ENCODE assay signal across 8 cellular contexts in genomic region chr1:20732588-20733360, GRCh38. TPM values are rescaled to one million over a fixed set of nuclear protein-coding genes. Genes with fewer than 3 reads are reported as not detected.
DNase-seq lines count a peak whose midpoint lies in the region; ATAC-seq and TF ChIP-seq lines count a peak whose summit lies in the region.

Gene SH2D5 (minus strand): TSS chr1:20732703. CDS start chr1:20728044, 4,659 bp downstream.

- H3K14ac ChIP-seq in neuronal stem cell (ENCODE audit: low read length), result peak within 1 kb of the TSS; percentile 9

- H2BK15ac ChIP-seq in neuronal stem cell (ENCODE audit: low read length), result peak within 1 kb of the TSS; percentile 54

- peak; percentile 66 to 89 (median 70) for DNase-seq in CD4-positive, CD25-positive, alpha-beta regulatory T cell
- DNase-seq in RWPE2 (ENCODE audit: low spot score) (peak; percentile 96), foreskin melanocyte (peak; percentile 67), neuronal stem cell (ENCODE audit: low spot score) (peak; percentile 58)
- DNase-seq in activated gamma-delta T cell treated with anti-CD3 and anti-CD28 coated beads, Interleukin-2, amount 50 U/mL, for 16 hours (ENCODE audit: low read depth), result peak; percentile 53

- peaks cover 31% of the 10 kb centered on the region for H3K27me3 Mint-ChIP-seq in CD4-positive, CD25-positive, alpha-beta regulatory T cell

- no peaks in the 10 kb centered on the region for H3K9me3 ChIP-seq in CD4-positive, CD25-positive, alpha-beta regulatory T cell (ENCODE audit: control insufficient read depth in 2 of 2, low read length in 2 of 2)
- H3K9me3 ChIP-seq in HUES6 (ENCODE audit: control insufficient read depth, insufficient read depth, low read depth, low read length) (no peaks in the 10 kb centered on the region), RWPE2 (ENCODE audit: severe bottlenecking) (no peaks in the 10 kb centered on the region), neuronal stem cell (replicated peaks in 1 of 2; ENCODE audit: control insufficient read depth in 2 of 2, insufficient read depth in 1 of 2, low read depth in 1 of 2, low read length in 2 of 2) (no peaks in the 10 kb centered on the region), stomach smooth muscle (ENCODE audit: control insufficient read depth in 2 of 2, low read length in 2 of 2) (no peaks in the 10 kb centered on the region)

- H3K4me1 ChIP-seq in CD4-positive, CD25-positive, alpha-beta regulatory T cell (ENCODE audit: control insufficient read depth, insufficient read depth, low read length, poor library complexity, severe bottlenecking), result peaks cover 33% of the 10 kb centered on the region
- peaks cover 30% of the 10 kb centered on the region for H3K4me1 ChIP-seq in HUES6 (ENCODE audit: control insufficient read depth, insufficient read depth, low read length)
- H3K4me1 ChIP-seq in RWPE2 (ENCODE audit: insufficient read depth, poor library complexity, severe bottlenecking), result peaks cover 18% of the 10 kb centered on the region
- H3K4me1 ChIP-seq in neuronal stem cell (ENCODE audit: control insufficient read depth in 2 of 2, insufficient read depth in 1 of 2, low read depth in 1 of 2, low read length in 2 of 2), result peaks cover 18 to 20% of the 10 kb centered on the region in 2 donors
- peaks cover 29% of the 10 kb centered on the region for H3K4me1 ChIP-seq in stomach smooth muscle (ENCODE audit: control insufficient read depth, insufficient read depth, low read length)

- H3K36me3 Mint-ChIP-seq in CD4-positive, CD25-positive, alpha-beta regulatory T cell, result peaks cover 9% of the 10 kb centered on the region

- peak within 1 kb of the TSS; percentile 67 for H3K4me3 ChIP-seq in CD4-positive, CD25-positive, alpha-beta regulatory T cell (ENCODE audit: low read depth, low read length)
- H3K4me3 ChIP-seq in HUES6 (ENCODE audit: low read depth, low read length) (peak within 1 kb of the TSS; percentile 62), RWPE2 (ENCODE audit: severe bottlenecking) (peak within 1 kb of the TSS; percentile 62), neuronal stem cell (ENCODE audit: low read length in 2 of 2) (peak within 1 kb of the TSS; percentile 53 to 86), stomach smooth muscle (ENCODE audit: low read length in 2 of 2) (peak within 1 kb of the TSS; percentile 84 to 93)

- peak within 1 kb of the TSS; percentile 89 for H2BK12ac ChIP-seq in neuronal stem cell (ENCODE audit: low read length)

- peak within 1 kb of the TSS; percentile 8 for H3K23ac ChIP-seq in neuronal stem cell (ENCODE audit: low read depth, low read length, poor library complexity)

- TF ChIP-seq CTCF in RWPE2 (IDR thresholded peaks at IDR 0.05; ENCODE audit: poor library complexity, severe bottlenecking), result peak; percentile 59

- H3K9me3 Mint-ChIP-seq in CD4-positive, CD25-positive, alpha-beta regulatory T cell, result peaks cover 0 to 2% (median 0%) of the 10 kb centered on the region in 7 donors

- H3K9ac ChIP-seq in HUES6 (ENCODE audit: low read length) (peak within 1 kb of the TSS; percentile 12), neuronal stem cell (ENCODE audit: low read depth, low read length, poor library complexity) (peak within 1 kb of the TSS; percentile 92), stomach smooth muscle (ENCODE audit: low read length in 2 of 2) (peak within 1 kb of the TSS; percentile 60 to 65)

- H2AK5ac ChIP-seq in neuronal stem cell (ENCODE audit: low read depth, low read length), result peak within 1 kb of the TSS; percentile 54

- H3K27ac ChIP-seq in CD4-positive, CD25-positive, alpha-beta regulatory T cell (ENCODE audit: insufficient read depth, low read length, poor library complexity, severe bottlenecking), result no peak within 1 kb of the TSS
- no peak within 1 kb of the TSS for H3K27ac ChIP-seq in HUES6 (ENCODE audit: low read depth, low read length)
- peak within 1 kb of the TSS; percentile 95 for H3K27ac ChIP-seq in RWPE2 (ENCODE audit: poor library complexity, severe bottlenecking)
- no peak within 1 kb of the TSS for H3K27ac ChIP-seq in neuronal stem cell (replicated peaks; ENCODE audit: low read length)
- no peak within 1 kb of the TSS for H3K27ac ChIP-seq in stomach smooth muscle (ENCODE audit: low read length)

- H2BK5ac ChIP-seq in neuronal stem cell (ENCODE audit: low read length), result peak within 1 kb of the TSS; percentile 67

- peak within 1 kb of the TSS; percentile 97 for H3K4me2 ChIP-seq in neuronal stem cell (ENCODE audit: insufficient read depth, low read length, poor library complexity, severe bottlenecking)

- peak within 1 kb of the TSS; percentile 86 for H3K18ac ChIP-seq in neuronal stem cell (ENCODE audit: low read length)

- H4K91ac ChIP-seq in neuronal stem cell (ENCODE audit: low read depth, low read length, poor library complexity), result peak within 1 kb of the TSS; percentile 77

- WGBS in neuronal stem cell (ENCODE audit: extremely low coverage in 2 of 2, insufficient read length in 2 of 2, insufficient replicate concordance in 1 of 2), 2 donors, result no CpG with 5 or more reads among the region's 38 CpGs

- peak within 1 kb of the TSS; percentile 75 for H4K8ac ChIP-seq in neuronal stem cell (ENCODE audit: low read depth, low read length)

- H3K79me1 ChIP-seq in neuronal stem cell (ENCODE audit: low read depth, low read length), result peaks cover 2% of the 10 kb centered on the region

- H3K4me3 Mint-ChIP-seq in CD4-positive, CD25-positive, alpha-beta regulatory T cell, result peak within 1 kb of the TSS; percentile 86 to 90 (median 88)

- peak; percentile 81 to 84 for ATAC-seq in CD4-positive, CD25-positive, alpha-beta regulatory T cell (ENCODE audit: low read depth in 2 of 2)
- peak; percentile 57 for ATAC-seq in GM19351 (IDR thresholded peaks at IDR 0.05; ENCODE audit: unreplicated experiment)
- peak; percentile 70 for ATAC-seq in RWPE2 (ENCODE audit: low read depth)

- H3K36me3 ChIP-seq in CD4-positive, CD25-positive, alpha-beta regulatory T cell (ENCODE audit: control insufficient read depth, insufficient read depth, low read length), result peaks cover 4% of the 10 kb centered on the region
- peaks cover 6% of the 10 kb centered on the region; the same call in 1 of the 2 replicates for H3K36me3 ChIP-seq in HUES6 (ENCODE audit: control insufficient read depth, insufficient read depth, low read length)
- H3K36me3 ChIP-seq in RWPE2 (ENCODE audit: low read depth), result peaks cover 6% of the 10 kb centered on the region; the same call in 1 of the 2 replicates
- H3K36me3 ChIP-seq in neuronal stem cell (replicated peaks in 1 of 2; ENCODE audit: control insufficient read depth in 2 of 2, insufficient read depth in 2 of 2, low read length in 2 of 2), result peaks cover 3 to 7% of the 10 kb centered on the region in 2 donors
- H3K36me3 ChIP-seq in stomach smooth muscle (ENCODE audit: control insufficient read depth in 2 of 2, insufficient read depth in 2 of 2, low read length in 2 of 2), result peaks cover 6 to 8% of the 10 kb centered on the region in 2 donors

- peak within 1 kb of the TSS; percentile 48 to 82 (median 73) for H3K27ac Mint-ChIP-seq in CD4-positive, CD25-positive, alpha-beta regulatory T cell

- peak within 1 kb of the TSS; percentile 89 for H2AFZ ChIP-seq in neuronal stem cell (ENCODE audit: low read length)

- peaks cover 0 to 25% (median 9%) of the 10 kb centered on the region in 4 donors for H3K4me1 Mint-ChIP-seq in CD4-positive, CD25-positive, alpha-beta regulatory T cell

- H2BK120ac ChIP-seq in neuronal stem cell (ENCODE audit: low read depth, low read length), result peak within 1 kb of the TSS; percentile 16

- no peak within 1 kb of the TSS for H3K4ac ChIP-seq in neuronal stem cell (ENCODE audit: low read length)

- H3K27me3 ChIP-seq in CD4-positive, CD25-positive, alpha-beta regulatory T cell (ENCODE audit: control insufficient read depth, insufficient read depth, low read length), result no peaks in the 10 kb centered on the region
- H3K27me3 ChIP-seq in HUES6 (ENCODE audit: control insufficient read depth, insufficient read depth, low read length), result peaks cover 51% of the 10 kb centered on the region
- no peaks in the 10 kb centered on the region for H3K27me3 ChIP-seq in RWPE2 (ENCODE audit: insufficient read depth, poor library complexity, severe bottlenecking)
- peaks cover 0 to 25% (median 8%) of the 10 kb centered on the region in 3 experiments for H3K27me3 ChIP-seq in neuronal stem cell (ENCODE audit: control insufficient read depth in 3 of 3, insufficient read depth in 3 of 3, low read depth in 1 of 3, low read length in 3 of 3)
- H3K27me3 ChIP-seq in stomach smooth muscle (ENCODE audit: control insufficient read depth in 1 of 2, insufficient read depth in 2 of 2, low read length in 2 of 2), result peaks cover 20 to 29% of the 10 kb centered on the region in 2 donors

RNA-seq across cellular contexts. Expression of gene SH2D5, which starts in this region (rescaled TPM):
- total RNA-seq in CD4-positive, CD25-positive, alpha-beta regulatory T cell, result not detected
- polyA plus RNA-seq in CD4-positive, CD25-positive, alpha-beta regulatory T cell, result not detected
- 5.5 TPM for polyA plus RNA-seq in neuronal stem cell (2013, experiment 1 of 2)
- polyA plus RNA-seq in neuronal stem cell (2013, experiment 2 of 2), result 5.3 TPM

Comparison
In these comparisons a context has a peak if more than half of its experiments do, and no peak if none do; other contexts are left out.
1. Peak in DNase-seq, ATAC-seq and H3K4me3 ChIP-seq in CD4-positive, CD25-positive, alpha-beta regulatory T cell; RNA of the gene not detected or under 1 TPM.
2. H3K9ac ChIP-seq: peak in every context shown above with its lines; median percentile 92 in neuronal stem cell; 62 in stomach smooth muscle; 12 in HUES6.